In the genomic region with DNA sequence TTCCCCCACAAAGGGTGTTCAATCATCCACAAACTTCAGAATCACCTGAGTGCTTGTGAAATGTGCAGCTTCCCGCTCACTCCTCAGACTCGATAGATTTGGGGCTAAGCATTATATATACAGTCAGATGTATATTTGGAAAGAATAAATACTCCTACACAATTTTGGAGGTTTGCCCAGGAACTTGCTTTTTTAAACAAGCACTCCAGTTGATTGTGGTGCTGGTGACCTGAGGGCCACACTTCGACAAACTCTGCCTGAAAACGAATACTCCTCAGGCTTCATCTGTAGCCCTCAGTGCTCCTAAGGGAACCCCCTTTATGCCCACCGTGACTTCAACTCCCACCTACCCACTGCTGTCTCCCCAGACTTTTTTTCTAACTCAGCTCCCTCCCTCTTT, we compare ENCODE assay signal across 20 cellular contexts.
"Had no signal": no experiment of that assay in that cellular context is flagged by ENCODE, and none has a peak within 500 bp of the region (broad histone marks: within the 10 kb centered on the region; RNA-seq: fewer than 3 reads in every experiment).

No MANE protein-coding gene starts in this region.

- H3K4me3 ChIP-seq: body of pancreas, left ventricle myocardium inferior, right atrium auricular region, stomach, testis, upper lobe of left lung had no signal

- H3K4me3 Mint-ChIP-seq: activated CD4-positive, alpha-beta memory T cell treated with anti-CD3 and anti-CD28 coated beads, Interleukin-2, amount 10 ng/mL, durations not matched to agents 7 days and 5 days; activated naive CD4-positive, alpha-beta T cell treated with anti-CD3 and anti-CD28 coated beads, Interleukin-2, amount 50 U/mL, for 24 hours; activated T-cell treated with anti-CD3 and anti-CD28 coated beads, Interleukin-2, amount 50 U/mL, for 4 hours; dendritic cell treated with granulocyte-macrophage colony-stimulating factor and Interleukin-4, amounts not matched to agents 40 ng/mL and 50 ng/mL, for 4 days; memory B cell; nephron; WTC11 had no signal

- H3K27me3 Mint-ChIP-seq: activated CD4-positive, alpha-beta memory T cell treated with anti-CD3 and anti-CD28 coated beads, Interleukin-2, amount 10 ng/mL, durations not matched to agents 7 days and 5 days; activated naive CD4-positive, alpha-beta T cell treated with anti-CD3 and anti-CD28 coated beads, Interleukin-2, amount 50 U/mL, for 24 hours; dendritic cell treated with granulocyte-macrophage colony-stimulating factor and Interleukin-4, amounts not matched to agents 40 ng/mL and 50 ng/mL, for 4 days; memory B cell; progenitor cell of endocrine pancreas had no signal

- H3K4me1 ChIP-seq: body of pancreas, right atrium auricular region, testis, upper lobe of left lung had no signal

- H3K4me1 Mint-ChIP-seq: activated CD4-positive, alpha-beta memory T cell treated with anti-CD3 and anti-CD28 coated beads, Interleukin-2, amount 10 ng/mL, durations not matched to agents 7 days and 5 days; activated naive CD4-positive, alpha-beta T cell treated with anti-CD3 and anti-CD28 coated beads, Interleukin-2, amount 50 U/mL, for 24 hours; memory B cell; WTC11 had no signal

- H3K27me3 ChIP-seq: body of pancreas, right atrium auricular region, stomach, testis, upper lobe of left lung had no signal

- DNase-seq: activated CD4-positive, alpha-beta memory T cell treated with anti-CD3 and anti-CD28 coated beads, Interleukin-2, amount 10 ng/mL, durations not matched to agents 7 days and 5 days; activated CD4-positive, alpha-beta T cell treated with anti-CD3 and anti-CD28 coated beads for 4 hours; activated effector memory CD4-positive, alpha-beta T cell treated with Interleukin-2 at 50 U/mL for 16 hours; activated T-cell treated with anti-CD3 and anti-CD28 coated beads, Interleukin-2, amount 50 U/mL, for 4 hours; body of pancreas; effector memory CD4-positive, alpha-beta T cell; islet precursor cell; left ventricle myocardium inferior; occipital lobe; stomach; T-helper 2 cell; upper lobe of left lung had no signal

- H3K9me3 ChIP-seq: body of pancreas, left ventricle myocardium inferior, right atrium auricular region, stomach, testis, upper lobe of left lung had no signal

- ATAC-seq: activated T-cell treated with anti-CD3 and anti-CD28 coated beads, Interleukin-2, amount 50 U/mL, for 4 hours; body of pancreas; WTC11 had no signal

- H3K36me3 ChIP-seq: left ventricle myocardium inferior, right atrium auricular region, stomach, upper lobe of left lung had no signal

- H3K9me3 Mint-ChIP-seq: activated naive CD4-positive, alpha-beta T cell treated with anti-CD3 and anti-CD28 coated beads, Interleukin-2, amount 50 U/mL, for 24 hours; activated T-cell treated with anti-CD3 and anti-CD28 coated beads, Interleukin-2, amount 50 U/mL, for 4 hours; dendritic cell treated with granulocyte-macrophage colony-stimulating factor and Interleukin-4, amounts not matched to agents 40 ng/mL and 50 ng/mL, for 4 days; memory B cell; nephron; WTC11 had no signal

- H3K27ac ChIP-seq: body of pancreas, left ventricle myocardium inferior, right atrium auricular region, stomach, testis, upper lobe of left lung had no signal

- H3K27ac Mint-ChIP-seq: activated CD4-positive, alpha-beta memory T cell treated with anti-CD3 and anti-CD28 coated beads, Interleukin-2, amount 10 ng/mL, durations not matched to agents 7 days and 5 days; activated naive CD4-positive, alpha-beta T cell treated with anti-CD3 and anti-CD28 coated beads, Interleukin-2, amount 50 U/mL, for 24 hours; dendritic cell treated with granulocyte-macrophage colony-stimulating factor and Interleukin-4, amounts not matched to agents 40 ng/mL and 50 ng/mL, for 4 days; memory B cell; nephron; progenitor cell of endocrine pancreas; WTC11 had no signal

- H3K36me3 Mint-ChIP-seq: activated naive CD4-positive, alpha-beta T cell treated with anti-CD3 and anti-CD28 coated beads, Interleukin-2, amount 50 U/mL, for 24 hours; memory B cell; WTC11 had no signal
